ENCODE assay signal across 25 cellular contexts in genomic region chr15:28179270-28179669, GRCh38.
"Had no signal": no experiment of that assay in that cellular context is flagged by ENCODE, and none has a peak within 500 bp of the region (broad histone marks: within the 10 kb centered on the region; RNA-seq: fewer than 3 reads in every experiment).

No MANE protein-coding gene starts in this region.

- H3K27me3 ChIP-seq: adrenal gland, breast epithelium, cardiac muscle cell, dorsolateral prefrontal cortex, esophagus muscularis mucosa, foreskin keratinocyte, gastrocnemius medialis had no signal

- H3K4me3 ChIP-seq: adrenal gland, breast epithelium, cardiac muscle cell, coronary artery, dorsolateral prefrontal cortex, esophagus muscularis mucosa, gastrocnemius medialis had no signal

- DNase-seq: activated CD4-positive, alpha-beta memory T cell treated with anti-CD3 and anti-CD28 coated beads for 36 hours; activated CD4-positive, alpha-beta T cell treated with anti-CD3 and anti-CD28 coated beads for 36 hours; activated CD4-positive, alpha-beta T cell treated with anti-CD3 and anti-CD28 coated beads, Interleukin-2, amount 10 ng/mL, durations not matched to agents 24 days and 14 days; activated CD4-positive, CD25-positive, alpha-beta regulatory T cell; activated CD4-positive, CD25-positive, alpha-beta regulatory T cell treated with anti-CD3 and anti-CD28 coated beads, Interleukin-2, amount 50 U/mL, for 72 hours; activated CD8-positive, alpha-beta memory T cell treated with anti-CD3 and anti-CD28 coated beads, Interleukin-2, amount 50 U/mL, for 48 hours; activated CD8-positive, alpha-beta T cell treated with anti-CD3 and anti-CD28 coated beads, Interleukin-2, amount 10 ng/mL, durations not matched to agents 7 days and 5 days; activated effector memory CD4-positive, alpha-beta T cell treated with anti-CD3 and anti-CD28 coated beads, Interleukin-2, amount 50 U/mL, for 16 hours; activated naive CD4-positive, alpha-beta T cell treated with anti-CD3 and anti-CD28 coated beads for 36 hours; activated naive CD8-positive, alpha-beta T cell treated with anti-CD3 and anti-CD28 coated beads for 36 hours; activated naive CD8-positive, alpha-beta T cell treated with anti-CD3 and anti-CD28 coated beads, Interleukin-2, amount 50 U/mL, for 24 hours; activated T-cell treated with anti-CD3 and anti-CD28 coated beads, Interleukin-2, amount 50 U/mL, for 4 hours; adrenal gland; amygdala; aorta; dorsolateral prefrontal cortex; effector memory CD4-positive, alpha-beta T cell; erythroblast; foreskin keratinocyte; gastrocnemius medialis; T-helper 2 cell had no signal

- H3K9me3 ChIP-seq: adrenal gland, breast epithelium, esophagus muscularis mucosa, gastrocnemius medialis had no signal

- ATAC-seq: activated CD4-positive, alpha-beta T cell treated with anti-CD3 and anti-CD28 coated beads for 36 hours; activated CD8-positive, alpha-beta T cell treated with anti-CD3 and anti-CD28 coated beads, Interleukin-2, amount 10 ng/mL, durations not matched to agents 7 days and 5 days; activated naive CD8-positive, alpha-beta T cell treated with anti-CD3 and anti-CD28 coated beads, Interleukin-2, amount 50 U/mL, for 24 hours; activated T-cell treated with anti-CD3 and anti-CD28 coated beads, Interleukin-2, amount 50 U/mL, for 4 hours; foreskin keratinocyte; gastrocnemius medialis had no signal

- H3K36me3 ChIP-seq: breast epithelium had no signal

- H3K27ac ChIP-seq: adrenal gland, breast epithelium, cardiac muscle cell, dorsolateral prefrontal cortex, esophagus muscularis mucosa, foreskin keratinocyte, gastrocnemius medialis had no signal

- H3K4me1 ChIP-seq: adrenal gland, breast epithelium, esophagus muscularis mucosa, foreskin keratinocyte, gastrocnemius medialis had no signal
